Comparison of ENCODE assay signal across 18 cellular contexts in genomic region chr20:31473331-31474096, GRCh38.
DNase-seq lines count a peak whose midpoint lies in the region; ATAC-seq and TF ChIP-seq lines count a peak whose summit lies in the region.
"Had no signal": no experiment of that assay in that cellular context is flagged by ENCODE, and none has a peak within 500 bp of the region (broad histone marks: within the 10 kb centered on the region; RNA-seq: fewer than 3 reads in every experiment).

No MANE protein-coding gene starts in this region.

- DNase-seq in ELR (ENCODE audit: low read depth) (peak; percentile 30), adipocyte (ENCODE audit: low read depth) (peak; percentile 15), HuH-7.5 (ENCODE audit: low spot score) (no peak), midbrain (lab: John Stamatoyannopoulos, UW) (no peak)
- DNase-seq in stimulated activated CD4-positive, alpha-beta T cell treated with anti-CD3 and anti-CD28 coated beads, Interleukin-4, amount 100 ng/mL, for 1 hour: no peak
- DNase-seq: activated CD4-positive, alpha-beta T cell treated with anti-CD3 and anti-CD28 coated beads, Interleukin-2, amount 50 U/mL, for 4 hours; anterior cingulate cortex; dermis blood vessel endothelial cell; left lung; naive B cell; NCI-H1092 treated with DMSO at 0.1 percent for 48 hours; NCI-H510A; stimulated activated CD4-positive, alpha-beta T cell treated with anti-CD3 and anti-CD28 coated beads, Interleukin-2, amount 100 ng/mL, for 24 hours; upper lobe of left lung had no signal

- no peaks in the 10 kb centered on the region for H3K36me3 ChIP-seq in adipocyte (ENCODE audit: control insufficient read depth, insufficient read depth, low read length, severe bottlenecking)
- H3K36me3 ChIP-seq: left lung, upper lobe of left lung had no signal

- H3K9ac ChIP-seq in adipocyte (ENCODE audit: low read length): no peak overlapping the region

- H3K27me3 ChIP-seq in adipocyte (replicated peaks; ENCODE audit: control insufficient read depth, insufficient read depth, low read length): no peaks in the 10 kb centered on the region

- H3K4me3 ChIP-seq in adipocyte (ENCODE audit: low read length): no peak overlapping the region
- H3K4me3 ChIP-seq: left lung, upper lobe of left lung had no signal

- ATAC-seq in GM21447 (IDR thresholded peaks at IDR 0.05; ENCODE audit: unreplicated experiment) (peak; percentile 28), HG03378 (IDR thresholded peaks at IDR 0.05; ENCODE audit: unreplicated experiment) (peak; percentile 30), SK-N-SH treated with all-trans-retinoic acid at 6 μM for 48 hours (no peak)
- ATAC-seq: GM23338, left lung had no signal

- H3K4me1 ChIP-seq in adipocyte (ENCODE audit: control insufficient read depth, insufficient read depth, low read length): peaks cover 29% of the 10 kb centered on the region

- H3K9me3 ChIP-seq in adipocyte (ENCODE audit: control insufficient read depth, low read length): no peaks in the 10 kb centered on the region
- H3K9me3 ChIP-seq: left lung, upper lobe of left lung had no signal

TF ChIP-seq in SK-N-SH treated with all-trans-retinoic acid at 6 μM for 48 hours, 23 proteins besides CTCF, POLR2A, EP300 and RAD21:
- TF ChIP-seq ZNF70 (CRISPR knock-in tag; IDR thresholded peaks at IDR 0.05): no peak
- TF ChIP-seq ARNTL (CRISPR knock-in tag; IDR thresholded peaks at IDR 0.05; ENCODE audit: borderline replicate concordance, low read depth): no peak
- TF ChIP-seq RARB (CRISPR knock-in tag; IDR thresholded peaks at IDR 0.05): no peak
- TF ChIP-seq TOX (CRISPR knock-in tag; IDR thresholded peaks at IDR 0.05; ENCODE audit: borderline replicate concordance): no peak
- TF ChIP-seq ZC3H10 (CRISPR knock-in tag; IDR thresholded peaks at IDR 0.05): no peak
- no peak for TF ChIP-seq BACH2 (CRISPR knock-in tag; IDR thresholded peaks at IDR 0.05; ENCODE audit: borderline replicate concordance)
- TF ChIP-seq ISL1 (CRISPR knock-in tag; IDR thresholded peaks at IDR 0.05): no peak
- TF ChIP-seq, protein P1, sequence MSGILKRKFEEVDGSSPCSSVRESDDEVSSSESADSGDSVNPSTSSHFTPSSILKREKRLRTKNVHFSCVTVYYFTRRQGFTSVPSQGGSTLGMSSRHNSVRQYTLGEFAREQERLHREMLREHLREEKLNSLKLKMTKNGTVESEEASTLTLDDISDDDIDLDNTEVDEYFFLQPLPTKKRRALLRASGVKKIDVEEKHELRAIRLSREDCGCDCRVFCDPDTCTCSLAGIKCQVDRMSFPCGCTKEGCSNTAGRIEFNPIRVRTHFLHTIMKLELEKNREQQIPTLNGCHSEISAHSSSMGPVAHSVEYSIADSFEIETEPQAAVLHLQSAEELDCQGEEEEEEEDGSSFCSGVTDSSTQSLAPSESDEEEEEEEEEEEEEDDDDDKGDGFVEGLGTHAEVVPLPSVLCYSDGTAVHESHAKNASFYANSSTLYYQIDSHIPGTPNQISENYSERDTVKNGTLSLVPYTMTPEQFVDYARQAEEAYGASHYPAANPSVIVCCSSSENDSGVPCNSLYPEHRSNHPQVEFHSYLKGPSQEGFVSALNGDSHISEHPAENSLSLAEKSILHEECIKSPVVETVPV (CRISPR knock-in tag; IDR thresholded peaks at IDR 0.05): no peak

Comparison
In these comparisons a context has a peak if more than half of its experiments do, and no peak if none do; other contexts are left out.
1. DNase-seq: peak in ELR (single experiment) and adipocyte (single experiment); none in stimulated activated CD4-positive, alpha-beta T cell treated with anti-CD3 and anti-CD28 coated beads, Interleukin-4, amount 100 ng/mL, for 1 hour (single experiment), HuH-7.5 (single experiment) and midbrain (single experiment).